In genomic region chr18:77341527-77341926, GRCh38 we compare ENCODE assay signal across 29 cellular contexts.
"Had no signal": no experiment of that assay in that cellular context is flagged by ENCODE, and none has a peak within 500 bp of the region (broad histone marks: within the 10 kb centered on the region; RNA-seq: fewer than 3 reads in every experiment).

No MANE protein-coding gene starts in this region.

- H3K4me1 Mint-ChIP-seq: activated CD4-positive, alpha-beta T cell treated with anti-CD3 and anti-CD28 coated beads, Interleukin-2, amount 10 ng/mL, durations not matched to agents 24 days and 14 days; activated naive CD8-positive, alpha-beta T cell treated with anti-CD3 and anti-CD28 coated beads for 36 hours; activated T-helper 17 cell treated with anti-CD3 and anti-CD28 coated beads, Interleukin-2, amount 50 U/mL, for 72 hours had no signal

- ATAC-seq: activated CD8-positive, alpha-beta T cell treated with anti-CD3 and anti-CD28 coated beads for 36 hours; activated T-cell treated with anti-CD3 and anti-CD28 coated beads, Interleukin-2, amount 50 U/mL, for 72 hours; activated T-helper 17 cell treated with anti-CD3 and anti-CD28 coated beads, Interleukin-2, amount 50 U/mL, for 72 hours had no signal

- H3K4me3 Mint-ChIP-seq: activated CD4-positive, alpha-beta T cell treated with anti-CD3 and anti-CD28 coated beads, Interleukin-2, amount 10 ng/mL, durations not matched to agents 24 days and 14 days; activated CD8-positive, alpha-beta T cell treated with anti-CD3 and anti-CD28 coated beads for 36 hours; activated naive CD8-positive, alpha-beta T cell treated with anti-CD3 and anti-CD28 coated beads for 36 hours; activated T-cell treated with anti-CD3 and anti-CD28 coated beads, Interleukin-2, amount 50 U/mL, for 72 hours; activated T-helper 17 cell treated with anti-CD3 and anti-CD28 coated beads, Interleukin-2, amount 50 U/mL, for 72 hours; central memory CD8-positive, alpha-beta T cell had no signal

- DNase-seq: activated CD4-positive, alpha-beta T cell treated with anti-CD3 and anti-CD28 coated beads, Interleukin-2, amount 10 ng/mL, durations not matched to agents 24 days and 14 days; activated CD4-positive, alpha-beta T cell treated with anti-CD3 and anti-CD28 coated beads, Interleukin-2, amount 50 U/mL, for 4 hours; activated CD8-positive, alpha-beta T cell treated with anti-CD3 and anti-CD28 coated beads for 36 hours; activated effector memory CD4-positive, alpha-beta T cell treated with anti-CD3 and anti-CD28 coated beads, Interleukin-2, amount 50 U/mL, for 16 hours; activated naive CD4-positive, alpha-beta T cell; activated naive CD4-positive, alpha-beta T cell treated with anti-CD3 and anti-CD28 coated beads, Interleukin-2, amount 50 U/mL, for 16 hours; activated naive CD8-positive, alpha-beta T cell treated with anti-CD3 and anti-CD28 coated beads for 36 hours; activated T-cell treated with anti-CD3 and anti-CD28 coated beads, Interleukin-2, amount 50 U/mL, for 1 hour; activated T-cell treated with anti-CD3 and anti-CD28 coated beads, Interleukin-2, amount 50 U/mL, for 72 hours; amniotic stem cell; aorta; brain microvascular endothelial cell; Kasumi-1; MG63; NCI-H1048; NCI-H1105 treated with DMSO at 0.1 percent for 48 hours; NCI-H1436; NCI-H1694; NCI-H1930; NCI-H2081 treated with DMSO at 0.1 percent for 48 hours; NCI-H345; NCI-H524 treated with DMSO at 0.1 percent for 48 hours; NK-92 treated with Interleukin-12 subunit alpha and Interleukin-12 subunit beta, amount 100 ng/mL, for 24 hours; PC-9; Right ventricle myocardium superior; T1000; WERI-Rb-1 had no signal

- H3K27ac Mint-ChIP-seq: activated CD4-positive, alpha-beta T cell treated with anti-CD3 and anti-CD28 coated beads, Interleukin-2, amount 10 ng/mL, durations not matched to agents 24 days and 14 days; activated CD8-positive, alpha-beta T cell treated with anti-CD3 and anti-CD28 coated beads for 36 hours; activated naive CD8-positive, alpha-beta T cell treated with anti-CD3 and anti-CD28 coated beads for 36 hours; activated T-cell treated with anti-CD3 and anti-CD28 coated beads, Interleukin-2, amount 50 U/mL, for 72 hours; activated T-helper 17 cell treated with anti-CD3 and anti-CD28 coated beads, Interleukin-2, amount 50 U/mL, for 72 hours had no signal

- H3K36me3 Mint-ChIP-seq: activated naive CD8-positive, alpha-beta T cell treated with anti-CD3 and anti-CD28 coated beads for 36 hours had no signal

- H3K9me3 Mint-ChIP-seq: activated CD4-positive, alpha-beta T cell treated with anti-CD3 and anti-CD28 coated beads, Interleukin-2, amount 10 ng/mL, durations not matched to agents 24 days and 14 days; activated CD8-positive, alpha-beta T cell treated with anti-CD3 and anti-CD28 coated beads for 36 hours; activated naive CD8-positive, alpha-beta T cell treated with anti-CD3 and anti-CD28 coated beads for 36 hours; activated T-cell treated with anti-CD3 and anti-CD28 coated beads, Interleukin-2, amount 50 U/mL, for 72 hours; activated T-helper 17 cell treated with anti-CD3 and anti-CD28 coated beads, Interleukin-2, amount 50 U/mL, for 72 hours; central memory CD8-positive, alpha-beta T cell had no signal
